In the genomic region with DNA sequence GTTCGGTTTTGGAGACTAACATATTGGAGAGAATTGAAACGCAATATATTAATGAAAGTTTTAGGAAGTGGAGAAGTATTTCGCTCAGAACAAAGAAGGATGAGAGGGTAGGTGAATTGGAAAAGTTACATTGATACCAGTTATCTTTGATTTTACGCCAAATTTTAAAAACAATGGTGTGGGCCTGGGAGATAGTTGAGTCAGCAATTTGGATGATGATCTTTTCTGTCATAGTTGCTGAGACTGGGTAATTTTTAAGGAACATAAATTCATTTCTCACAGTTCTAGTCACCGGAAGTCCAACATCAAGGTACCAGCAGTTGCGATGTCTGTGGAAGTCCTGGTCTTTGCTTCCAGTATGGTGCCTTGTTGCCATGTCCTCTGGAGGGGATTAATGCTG, we compare ENCODE assay signal across 35 cellular contexts.
"Had no signal": no experiment of that assay in that cellular context is flagged by ENCODE, and none has a peak within 500 bp of the region (broad histone marks: within the 10 kb centered on the region; RNA-seq: fewer than 3 reads in every experiment).

No MANE protein-coding gene starts in this region.

- H3K9me3 ChIP-seq: MG63 had no signal

- H3K36me3 ChIP-seq: MG63 had no signal

- H3K27me3 ChIP-seq: MG63 had no signal

- DNase-seq: Kasumi-1, MG63, MM.1S, MV-4-11, NCI-H1048, NCI-H1092, NCI-H1092 treated with DMSO at 0.1 percent for 48 hours, NCI-H1105, NCI-H1105 treated with DMSO at 0.1 percent for 48 hours, NCI-H1417, NCI-H1417 treated with DMSO at 0.1 percent for 48 hours, NCI-H1436, NCI-H1436 treated with DMSO at 0.1 percent for 48 hours, NCI-H146, NCI-H1694, NCI-H1694 treated with DMSO at 0.1 percent for 48 hours, NCI-H187, NCI-H187 treated with DMSO at 0.1 percent for 48 hours, NCI-H1930, NCI-H2029, NCI-H2081, NCI-H2081 treated with DMSO at 0.1 percent for 48 hours, NCI-H2107, NCI-H2171, NCI-H2171 treated with DMSO at 0.1 percent for 48 hours, NCI-H2227 treated with DMSO at 0.1 percent for 48 hours, NCI-H226, NCI-H345, NCI-H446, NCI-H446 treated with DMSO at 0.1 percent for 48 hours, NCI-H510A, NCI-H510A treated with DMSO at 0.1 percent for 48 hours, NCI-H524, NCI-H524 treated with DMSO at 0.1 percent for 48 hours, NCI-H526 had no signal

- H3K4me3 ChIP-seq: MG63 had no signal
